8 cellular contexts compared by ENCODE assay signal in the genomic region with DNA sequence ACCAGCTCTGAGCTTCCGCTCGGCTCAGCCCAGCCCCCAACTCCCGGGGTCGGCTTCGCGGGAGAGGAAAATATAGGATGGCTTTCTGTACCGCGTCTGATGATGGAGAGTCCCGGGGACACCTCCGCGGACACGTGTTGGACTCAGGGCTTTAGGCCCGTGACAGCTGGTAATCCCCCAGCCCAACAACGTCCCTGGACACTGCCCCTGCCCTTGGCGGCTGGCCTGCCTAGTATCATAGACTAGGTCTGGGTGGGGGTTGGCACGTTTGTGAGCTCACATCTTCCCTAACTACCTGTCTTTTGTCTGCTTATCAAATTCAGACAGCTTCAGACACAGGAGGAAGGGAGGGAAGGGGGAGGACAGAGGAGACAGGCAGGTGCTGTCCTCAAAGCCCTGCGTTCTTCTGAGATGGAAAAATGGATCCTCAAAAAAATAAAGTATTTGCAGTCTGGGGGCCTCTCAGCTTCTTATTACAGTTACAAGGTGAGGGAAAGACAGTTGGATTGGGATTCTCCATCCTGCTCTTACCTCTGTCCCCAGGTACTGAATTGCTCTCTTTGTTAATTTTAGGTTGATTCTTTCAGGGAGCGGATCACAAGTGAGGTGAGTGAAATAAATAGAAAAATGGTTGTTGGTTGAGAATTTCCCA. TPM values are rescaled to one million over a fixed set of nuclear protein-coding genes. Genes with fewer than 3 reads are reported as not detected.
DNase-seq lines count a peak whose midpoint lies in the region; ATAC-seq and TF ChIP-seq lines count a peak whose summit lies in the region.

No MANE protein-coding gene starts in this region.

- no peak for DNase-seq in CD4-positive, alpha-beta T cell
- DNase-seq in adrenal gland: peak in 1 of 7 donors; percentile 60
- DNase-seq in left colon: no peak
- no peak for DNase-seq in thoracic aorta (ENCODE audit: low spot score)
- no peak for DNase-seq in NCI-H2029 treated with DMSO at 0.1 percent for 48 hours (lab: John Stamatoyannopoulos, UW)
- DNase-seq in stimulated activated CD4-positive, alpha-beta T cell treated with anti-CD3 and anti-CD28 coated beads, Interleukin-1b, Interleukin-23, amount 100 ng/mL, for 48 hours: no peak
- DNase-seq in HuH-7 (ENCODE audit: low spot score): no peak

- no peak for ATAC-seq in CD4-positive, alpha-beta T cell (ENCODE audit: poor library complexity)
- ATAC-seq in HG02981 (IDR thresholded peaks at IDR 0.05; ENCODE audit: unreplicated experiment) (peak; percentile 17), left colon (peak; percentile 16), thoracic aorta (ENCODE audit: insufficient number of reproducible peaks, low FRiP score, low read depth) (no peak)

- no peak for TF ChIP-seq CTCF in CD4-positive, alpha-beta T cell (IDR thresholded peaks at IDR 0.05)
- TF ChIP-seq CTCF in adrenal gland (IDR thresholded peaks at IDR 0.05): no peak
- no peak for TF ChIP-seq CTCF in thoracic aorta (IDR thresholded peaks at IDR 0.05)

- H3K4me3 ChIP-seq in adrenal gland (peak overlapping the region; percentile 71 to 93 (median 83)), thoracic aorta (peak overlapping the region; percentile 96)

- H3K9me3 ChIP-seq in CD4-positive, alpha-beta T cell (ENCODE audit: control insufficient read depth, low read length): no peaks in the 10 kb centered on the region
- H3K9me3 ChIP-seq in adrenal gland (replicated peaks in 1 of 3) (no peaks in the 10 kb centered on the region), thoracic aorta (no peaks in the 10 kb centered on the region)

- no peak for TF ChIP-seq POLR2A in adrenal gland (IDR thresholded peaks at IDR 0.05)

- WGBS in adrenal gland, 4 donors: 6 to 41% (median 6%) methylated on average over 3 to 18 of the region's 18 CpGs

- CTCF ChIA-PET in CD4-positive, alpha-beta T cell (lab: Charles Lee): interaction anchor here (1.3 to 4.4 kb wide), 4 partner anchors 9 to 164 kb away, joined by 4 to 39 read pairs (median 12); partner anchors contain the start of genes BECN1 and RPL27

- H3K4me1 ChIP-seq in adrenal gland (replicated peaks in 1 of 2) (peaks cover 18 to 22% of the 10 kb centered on the region in 2 donors), thoracic aorta (ENCODE audit: control insufficient read depth in 1 of 2, low read depth in 2 of 2) (peaks cover 9 to 20% of the 10 kb centered on the region in 2 donors)

- peak overlapping the region; percentile 98 for H3K27ac Mint-ChIP-seq in CD4-positive, alpha-beta T cell

- H3K36me3 Mint-ChIP-seq in CD4-positive, alpha-beta T cell (ENCODE audit: low read depth): peaks cover 38% of the 10 kb centered on the region

- H3K27me3 Mint-ChIP-seq in CD4-positive, alpha-beta T cell: no peaks in the 10 kb centered on the region

- peaks cover 0 to 39% of the 10 kb centered on the region in 2 donors for H3K36me3 ChIP-seq in adrenal gland (replicated peaks in 1 of 2)
- peaks cover 20% of the 10 kb centered on the region for H3K36me3 ChIP-seq in thoracic aorta

- no peaks in the 10 kb centered on the region for H3K27me3 ChIP-seq in CD4-positive, alpha-beta T cell (ENCODE audit: control insufficient read depth, insufficient read depth, low read length)
- H3K27me3 ChIP-seq in adrenal gland (no peaks in the 10 kb centered on the region), thoracic aorta (replicated peaks; ENCODE audit: insufficient read depth) (no peaks in the 10 kb centered on the region)

- intact Hi-C loops in CD4-positive, alpha-beta T cell (cut with DNase I, micrococcal nuclease): loop anchor here (1.0 to 5.0 kb wide), 9 partner anchors 10 to 648 kb away; partner anchors contain the start of genes RPL27 (in 2 of the 2), BECN1 (in 1 of the 2), BRCA1 (in 1 of the 2) and CNTD1 (in 1 of the 2)
- intact Hi-C loops in adrenal gland (cut with DNase I): no loop called here
- intact Hi-C loops in left colon (cut with DNase I, micrococcal nuclease): no loop called here

- POLR2A ChIA-PET in CD4-positive, alpha-beta T cell (lab: Charles Lee): interaction anchor here (0.8 to 5.1 kb wide), 11 partner anchors 10 to 585 kb away, joined by 3 to 50 read pairs (median 5); partner anchors contain the start of genes BECN1, CNTD1, COA3 and RPL27

- no peaks in the 10 kb centered on the region for H3K9me3 Mint-ChIP-seq in CD4-positive, alpha-beta T cell

- peak overlapping the region; percentile 86 for H3K27ac ChIP-seq in CD4-positive, alpha-beta T cell (ENCODE audit: low read depth, low read length)
- peak overlapping the region in 4 of 5 donors; percentile 84 to 92 (median 88) for H3K27ac ChIP-seq in adrenal gland
- H3K27ac ChIP-seq in thoracic aorta: peak overlapping the region; percentile 84 to 85

- peaks cover 27% of the 10 kb centered on the region for H3K4me1 Mint-ChIP-seq in CD4-positive, alpha-beta T cell (ENCODE audit: low read depth)

- H3K4me3 Mint-ChIP-seq in CD4-positive, alpha-beta T cell: peak overlapping the region; percentile 95

RNA-seq across cellular contexts. Expression of gene PSME3, which starts 0.7 kb away (rescaled TPM):
- 10 to 100 TPM; 62.1 to 62.5 TPM for total RNA-seq in CD4-positive, alpha-beta T cell
- total RNA-seq in adrenal gland (100 to 1,000 TPM in 3 of 8 donors, 10 to 100 TPM in 5; 45.8 to 136 (median 86.2) TPM), left colon (100 to 1,000 TPM in 1 of 2 donors, 10 to 100 TPM in 1; 89.7 to 104 TPM), thoracic aorta (10 to 100 TPM; 41.2 to 82.5 TPM)
- polyA plus RNA-seq in adrenal gland: 100 to 1,000 TPM in 1 of 3 donors, 10 to 100 TPM in 2; 18.5 to 149 (median 25.4) TPM

RNA-seq across cellular contexts. Expression of gene BECN1, which starts 9.8 kb away (rescaled TPM):
- total RNA-seq in CD4-positive, alpha-beta T cell: 100 to 1,000 TPM; 130 to 138 TPM
- 100 to 1,000 TPM in 5 of 8 donors, 10 to 100 TPM in 3; 70.1 to 235 (median 105) TPM for total RNA-seq in adrenal gland
- 10 to 100 TPM; 27.0 to 76.6 (median 33.1) TPM for polyA plus RNA-seq in adrenal gland
- total RNA-seq in left colon: 100 to 1,000 TPM; 128 to 150 TPM
- 100 to 1,000 TPM in 1 of 2 donors, 10 to 100 TPM in 1; 99.6 to 122 TPM for total RNA-seq in thoracic aorta

RNA-seq across cellular contexts. Expression of gene AOC2, which starts 10.5 kb away (rescaled TPM):
- total RNA-seq in CD4-positive, alpha-beta T cell: 1 to 10 TPM; 2.5 to 2.9 TPM
- total RNA-seq in adrenal gland: 1 to 10 TPM in 5 of 8 donors, under 1 TPM in 3; 0.60 to 1.9 (median 1.3) TPM
- polyA plus RNA-seq in adrenal gland: 1 to 10 TPM in 2 of 3 donors, under 1 TPM in 1; 0.95 to 1.6 (median 1.4) TPM
- under 1 TPM; 0.47 to 0.85 TPM for total RNA-seq in left colon
- total RNA-seq in thoracic aorta: 1 to 10 TPM in 1 of 2 donors, under 1 TPM in 1; 0.68 to 2.8 TPM

RNA-seq across cellular contexts. Expression of gene AOC3, which starts 17.1 kb away (rescaled TPM):
- total RNA-seq in CD4-positive, alpha-beta T cell: 1 to 10 TPM in 1 of 2 experiments, under 1 TPM in 1; 0.78 to 1.0 TPM
- total RNA-seq in adrenal gland (100 to 1,000 TPM in 2 of 8 donors, 10 to 100 TPM in 6; 58.8 to 133 (median 84.0) TPM), left colon (10 to 100 TPM in 1 of 2 donors, 1 to 10 TPM in 1; 5.6 to 27.1 TPM), thoracic aorta (100 to 1,000 TPM; 117 to 146 TPM)
- polyA plus RNA-seq in adrenal gland: 10 to 100 TPM; 32.4 to 63.9 (median 59.7) TPM

RNA-seq across cellular contexts. Expression of gene CNTD1, which starts 35.2 kb away (rescaled TPM):
- total RNA-seq in CD4-positive, alpha-beta T cell: not detected
- total RNA-seq in adrenal gland (1 to 10 TPM in 2 of 8 donors, under 1 TPM in 1, not detected in 5; 0.69 to 8.2 (median 1.2) TPM), left colon (1 to 10 TPM; 1.2 to 2.4 TPM), thoracic aorta (not detected)
- polyA plus RNA-seq in adrenal gland: under 1 TPM; 0.24 to 0.32 (median 0.27) TPM

Comparison
In these comparisons a context has a peak if more than half of its experiments do, and no peak if none do; other contexts are left out.
1. ATAC-seq: peak in HG02981 (single experiment) and left colon (single experiment); none in CD4-positive, alpha-beta T cell (single experiment) and thoracic aorta (single experiment).
2. intact Hi-C loops: an anchor here in CD4-positive, alpha-beta T cell (1.0 to 5.0 kb wide); none called in adrenal gland and left colon.
3. Peak in every context shown above with its lines, with median percentiles within 50 percentile points of each other: H3K27ac ChIP-seq.